In genomic region chr10:59240581-59241183, GRCh38 we compare ENCODE assay signal across 8 cellular contexts.
A peak's percentile ranks its signal among the peaks of the same experiment; 100 is the strongest.
DNase-seq lines count a peak whose midpoint lies in the region; ATAC-seq, FAIRE-seq and TF ChIP-seq lines count a peak whose summit lies in the region.

No MANE protein-coding gene starts in this region.

- no TSS peak for BruUV-seq in OCI-LY7 (replicated peaks; lab: Mats Ljungman, UMichigan)

- H3K27me3 ChIP-seq in parathyroid adenoma (ENCODE audit: control insufficient read depth, insufficient read depth, low read length): no peaks in the 10 kb centered on the region

- H2AFZ ChIP-seq in OCI-LY7 (ENCODE audit: low read length) (no peak overlapping the region), parathyroid adenoma (no peak overlapping the region)

- H3K9me3 ChIP-seq in OCI-LY7 (ENCODE audit: low read length) (no peaks in the 10 kb centered on the region), parathyroid adenoma (ENCODE audit: control insufficient read depth, low read length) (no peaks in the 10 kb centered on the region)

- no peaks in the 10 kb centered on the region for H3K79me2 ChIP-seq in OCI-LY7 (ENCODE audit: insufficient read depth, low read depth, low read length)
- H3K79me2 ChIP-seq in parathyroid adenoma: no peaks in the 10 kb centered on the region

- H3K4me2 ChIP-seq in OCI-LY7 (ENCODE audit: low read length) (no peak overlapping the region), parathyroid adenoma (ENCODE audit: low read length) (no peak overlapping the region)

- ATAC-seq in HG03280 (IDR thresholded peaks at IDR 0.05; ENCODE audit: unreplicated experiment): no peak
- no peak for ATAC-seq in HG03108 (IDR thresholded peaks at IDR 0.05; ENCODE audit: unreplicated experiment)
- ATAC-seq in activated naive CD8-positive, alpha-beta T cell treated with anti-CD3 and anti-CD28 coated beads, Interleukin-2, amount 50 U/mL, for 24 hours: no peak

- H3K27ac ChIP-seq in OCI-LY7 (ENCODE audit: low read depth, low read length, poor library complexity, severe bottlenecking) (no peak overlapping the region), parathyroid adenoma (no peak overlapping the region)

- H3K4me1 Mint-ChIP-seq in activated naive CD8-positive, alpha-beta T cell treated with anti-CD3 and anti-CD28 coated beads, Interleukin-2, amount 50 U/mL, for 24 hours: no peaks in the 10 kb centered on the region

- no peaks in the 10 kb centered on the region for H3K27me3 Mint-ChIP-seq in activated naive CD8-positive, alpha-beta T cell treated with anti-CD3 and anti-CD28 coated beads, Interleukin-2, amount 50 U/mL, for 24 hours

- H3K9me3 Mint-ChIP-seq in activated naive CD8-positive, alpha-beta T cell treated with anti-CD3 and anti-CD28 coated beads, Interleukin-2, amount 50 U/mL, for 24 hours: no peaks in the 10 kb centered on the region

- TF ChIP-seq CTCF in OCI-LY7 (conservative IDR thresholded peaks at IDR 0.05; ENCODE audit: low read length) (peak; percentile 84), epithelial cell of esophagus (IDR thresholded peaks at IDR 0.05; ENCODE audit: insufficient read depth, low read depth, low read length, missing control alignments) (peak; percentile 57), parathyroid adenoma (IDR thresholded peaks at IDR 0.05) (peak; percentile 85)

- H3K36me3 ChIP-seq in OCI-LY7 (ENCODE audit: insufficient read depth, low read length): no peaks in the 10 kb centered on the region
- no peaks in the 10 kb centered on the region for H3K36me3 ChIP-seq in parathyroid adenoma (ENCODE audit: control insufficient read depth, insufficient read depth, low read length)

- H3K4me1 ChIP-seq in OCI-LY7 (ENCODE audit: insufficient read depth, low read length, poor library complexity, severe bottlenecking) (no peaks in the 10 kb centered on the region), parathyroid adenoma (no peaks in the 10 kb centered on the region)

- H4K20me1 ChIP-seq in OCI-LY7 (ENCODE audit: insufficient read depth, low read length): no peaks in the 10 kb centered on the region

- intact Hi-C loops in OCI-LY7 (cut with micrococcal nuclease; ENCODE audit: unreplicated experiment): loop anchor here (2.0 to 10.0 kb wide), 2 partner anchors 382 to 794 kb away; no protein-coding TSS in a partner anchor

- FAIRE-seq in GM18507 (lab: Jason Lieb, UNC): peak; percentile 75

- DNase-seq in AG20443 (ENCODE audit: low spot score) (peak; percentile 27), GM18507 (ENCODE audit: extremely low spot score, insufficient read length, low read depth) (no peak), OCI-LY7 (ENCODE audit: low spot score) (peak; percentile 16), epithelial cell of esophagus (ENCODE audit: low read depth) (peak; percentile 53)
- no peak for DNase-seq in activated naive CD8-positive, alpha-beta T cell treated with anti-CD3 and anti-CD28 coated beads, Interleukin-2, amount 50 U/mL, for 24 hours

- no peak overlapping the region for H3K9ac ChIP-seq in parathyroid adenoma

- no peak overlapping the region for H3K27ac Mint-ChIP-seq in activated naive CD8-positive, alpha-beta T cell treated with anti-CD3 and anti-CD28 coated beads, Interleukin-2, amount 50 U/mL, for 24 hours

- no peaks in the 10 kb centered on the region for H3K9me2 ChIP-seq in OCI-LY7 (ENCODE audit: insufficient read depth, low read length)

- H3K4me3 Mint-ChIP-seq in activated naive CD8-positive, alpha-beta T cell treated with anti-CD3 and anti-CD28 coated beads, Interleukin-2, amount 50 U/mL, for 24 hours: no peak overlapping the region

- POLR2A ChIA-PET in OCI-LY7 (lab: Charles Lee): no interaction called here

- H3K4me3 ChIP-seq in OCI-LY7 (ENCODE audit: low read depth, low read length, poor library complexity, severe bottlenecking) (no peak overlapping the region), epithelial cell of esophagus (ENCODE audit: low read length) (no peak overlapping the region), parathyroid adenoma (ENCODE audit: low read depth, low read length) (no peak overlapping the region)

- H3K36me3 Mint-ChIP-seq in activated naive CD8-positive, alpha-beta T cell treated with anti-CD3 and anti-CD28 coated beads, Interleukin-2, amount 50 U/mL, for 24 hours (ENCODE audit: low read depth): no peaks in the 10 kb centered on the region

- CTCF ChIA-PET in OCI-LY7 (lab: Charles Lee; ENCODE audit: unreplicated experiment): no interaction called here

Comparison
In these comparisons a context has a peak if more than half of its experiments do, and no peak if none do; other contexts are left out.
1. DNase-seq: peak in AG20443 (single experiment), OCI-LY7 (single experiment) and epithelial cell of esophagus (single experiment); none in GM18507 (single experiment) and activated naive CD8-positive, alpha-beta T cell treated with anti-CD3 and anti-CD28 coated beads, Interleukin-2, amount 50 U/mL, for 24 hours (single experiment).
2. Peak in every context shown above with its lines, with median percentiles within 50 percentile points of each other: CTCF ChIP-seq.